ENCODE assay signal across 8 cellular contexts in the genomic region with DNA sequence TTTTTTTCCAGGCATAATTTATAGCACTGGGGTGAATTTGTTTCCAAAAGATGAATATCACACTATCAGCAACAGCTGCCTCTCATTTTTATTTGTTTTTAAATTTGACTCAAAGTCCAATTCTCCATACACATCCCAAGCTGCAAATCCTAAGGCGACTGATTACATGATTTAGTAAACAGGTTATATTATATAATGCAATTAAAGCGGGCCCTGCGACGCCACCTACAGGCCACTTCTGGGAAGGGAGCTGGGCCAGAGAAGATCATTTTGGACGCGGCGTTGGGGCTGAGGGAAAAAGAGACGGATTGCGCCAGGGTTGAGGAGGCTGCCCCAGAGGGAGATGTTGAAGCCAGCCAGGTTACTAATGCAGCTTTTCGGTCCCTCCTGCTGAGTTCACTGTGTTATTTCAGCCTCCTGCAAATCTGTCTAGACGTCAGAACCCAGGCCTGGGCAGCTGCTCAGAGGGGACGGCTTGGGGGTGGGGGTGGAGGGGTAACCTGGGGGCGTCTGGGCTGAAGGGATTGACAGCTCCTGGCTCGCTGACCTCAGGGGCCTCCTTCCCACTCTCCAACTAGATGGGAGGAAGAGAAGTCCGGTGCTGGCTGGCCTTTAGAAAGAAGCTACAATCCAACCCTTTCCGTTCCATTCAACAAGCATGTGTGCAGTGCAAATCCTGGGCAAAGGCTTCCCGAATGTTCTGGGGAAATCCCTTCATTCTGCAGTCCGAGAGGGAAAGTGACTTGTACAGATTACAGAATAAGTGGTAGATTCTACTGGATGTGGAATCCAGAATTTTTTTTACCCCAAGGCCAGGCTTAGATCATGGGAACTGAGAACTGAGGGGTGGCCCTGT.
DNase-seq lines count a peak whose midpoint lies in the region; TF ChIP-seq lines count a peak whose summit lies in the region.

No MANE protein-coding gene starts in this region.

- H3K4me3 ChIP-seq in breast epithelium (no peak overlapping the region), spleen (no peak overlapping the region)

- H3K27ac ChIP-seq in breast epithelium (no peak overlapping the region), spleen (peak overlapping the region in 3 of 8 donors; percentile 22 to 41 (median 34))

- intact Hi-C loops in breast epithelium (cut with DNase I; ENCODE audit: low total_unique reads) (no loop called here), spleen (cut with DNase I; ENCODE audit: low total_unique reads) (loop anchor here (5.0 to 10.0 kb wide), 2 partner anchors 184 to 251 kb away; a partner anchor contains a TSS)

- peak; percentile 94 for TF ChIP-seq CTCF in LNCAP (IDR thresholded peaks at IDR 0.05)
- TF ChIP-seq CTCF in breast epithelium (IDR thresholded peaks at IDR 0.05) = peak; percentile 31 to 78 (median 60)
- peak; percentile 52 to 86 (median 75) for TF ChIP-seq CTCF in spleen (IDR thresholded peaks at IDR 0.05 in 8 of 11, conservative IDR thresholded peaks at IDR 0.05 in 3 of 11)

- H3K4me1 ChIP-seq in breast epithelium = no peaks in the 10 kb centered on the region
- H3K4me1 ChIP-seq in spleen = peaks cover 2 to 25% (median 6%) of the 10 kb centered on the region in 6 donors

- TF ChIP-seq POLR2A in breast epithelium (IDR thresholded peaks at IDR 0.05) (no peak), spleen (IDR thresholded peaks at IDR 0.05) (no peak)

- peak; percentile 68 for DNase-seq in NCI-H2196 (lab: John Stamatoyannopoulos, UW; ENCODE audit: unreplicated experiment)
- DNase-seq in NCI-H2196 treated with DMSO at 0.1 percent for 48 hours (lab: John Stamatoyannopoulos, UW; ENCODE audit: unreplicated experiment) = no peak
- peak; percentile 15 for DNase-seq in T follicular helper cell (ENCODE audit: low read depth)
- peak; percentile 52 to 70 for DNase-seq in breast epithelium (ENCODE audit: low spot score in 2 of 2)
- DNase-seq in iris pigment epithelial cell (ENCODE audit: low read depth) = peak; percentile 64
- peak; percentile 78 for DNase-seq in spleen
- DNase-seq in NCI-H187 treated with DMSO at 0.1 percent for 48 hours (lab: John Stamatoyannopoulos, UW) = no peak

- H3K36me3 ChIP-seq in breast epithelium (no peaks in the 10 kb centered on the region), spleen (no peaks in the 10 kb centered on the region)

- 16 to 29% (median 25%) methylated on average over 14 to 18 of the region's 18 CpGs for WGBS in spleen, 5 donors

- H3K9me3 ChIP-seq in breast epithelium (no peaks in the 10 kb centered on the region), spleen (no peaks in the 10 kb centered on the region)

- H3K27me3 ChIP-seq in breast epithelium = no peaks in the 10 kb centered on the region
- peaks cover 0 to 51% (median 0%) of the 10 kb centered on the region in 7 donors for H3K27me3 ChIP-seq in spleen (replicated peaks in 1 of 7)

Comparison
In these comparisons a context has a peak if more than half of its experiments do, and no peak if none do; other contexts are left out.
1. DNase-seq: peak in NCI-H2196 (single experiment), T follicular helper cell (single experiment), breast epithelium (2 of 2), iris pigment epithelial cell (single experiment) and spleen (single experiment); none in NCI-H2196 treated with DMSO at 0.1 percent for 48 hours (single experiment) and NCI-H187 treated with DMSO at 0.1 percent for 48 hours (single experiment).
2. Peak in every context shown above with its lines, with median percentiles within 50 percentile points of each other: CTCF ChIP-seq.